ENCODE assay signal across 29 cellular contexts in the genomic region with DNA sequence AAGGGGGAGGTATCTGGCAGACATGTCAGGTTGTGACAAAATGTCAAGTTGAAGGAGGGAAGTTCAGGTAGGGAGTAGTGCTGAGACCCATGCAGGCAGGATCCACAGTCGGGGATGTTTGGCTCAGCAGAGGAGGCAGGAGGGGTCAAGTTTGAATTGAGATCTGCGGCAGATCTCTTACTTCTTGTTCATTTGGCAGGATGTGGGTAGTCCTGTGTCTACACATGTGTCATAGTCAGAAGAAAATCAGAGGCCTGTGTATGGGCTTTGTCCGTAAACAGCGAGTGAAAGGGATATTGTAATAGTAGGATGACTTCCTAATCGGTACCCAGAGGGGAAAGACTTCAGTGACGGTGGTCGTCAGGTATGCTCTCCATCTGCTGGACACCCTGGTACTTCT.
"Had no signal": no experiment of that assay in that cellular context is flagged by ENCODE, and none has a peak within 500 bp of the region (broad histone marks: within the 10 kb centered on the region; RNA-seq: fewer than 3 reads in every experiment).

No MANE protein-coding gene starts in this region.

- H3K27ac ChIP-seq: ascending aorta, breast epithelium, coronary artery, dorsolateral prefrontal cortex, esophagus squamous epithelium, gastroesophageal sphincter, WERI-Rb-1 had no signal

- H3K27me3 Mint-ChIP-seq: activated B cell treated with CpG ODN at 0.5 μM for 24 hours; activated CD8-positive, alpha-beta T cell treated with anti-CD3 and anti-CD28 coated beads for 36 hours; activated naive CD8-positive, alpha-beta T cell; brain; central memory CD8-positive, alpha-beta T cell; dendritic cell treated with granulocyte-macrophage colony-stimulating factor and Interleukin-4, amounts not matched to agents 40 ng/mL and 50 ng/mL, for 4 days; T-helper 17 cell had no signal

- H3K4me1 ChIP-seq: ascending aorta, breast epithelium, esophagus squamous epithelium, gastroesophageal sphincter had no signal

- H3K36me3 Mint-ChIP-seq: brain had no signal

- DNase-seq: activated B cell treated with CpG ODN at 0.5 μM for 24 hours; activated CD4-positive, alpha-beta T cell treated with anti-CD3 and anti-CD28 coated beads for 48 hours; activated CD4-positive, alpha-beta T cell treated with anti-CD3 and anti-CD28 coated beads, Interleukin-2, amount 50 U/mL, for 1 hour; activated CD4-positive, alpha-beta T cell treated with anti-CD3 and anti-CD28 coated beads, Interleukin-2, amount 50 U/mL, for 48 hours; activated CD8-positive, alpha-beta memory T cell treated with anti-CD3 and anti-CD28 coated beads for 24 hours; activated CD8-positive, alpha-beta T cell treated with anti-CD3 and anti-CD28 coated beads for 36 hours; activated effector memory CD4-positive, alpha-beta T cell treated with Interleukin-2 at 50 U/mL for 16 hours; activated gamma-delta T cell treated with Interleukin-2 at 50 U/mL for 16 hours; activated naive CD4-positive, alpha-beta T cell treated with anti-CD3 and anti-CD28 coated beads, Interleukin-2, amount 50 U/mL, for 16 hours; activated naive CD4-positive, alpha-beta T cell treated with Interleukin-2 at 50 U/mL for 16 hours; activated T-cell treated with anti-CD3 and anti-CD28 coated beads, Interleukin-2, amount 50 U/mL, for 48 hours; dorsolateral prefrontal cortex; effector memory CD4-positive, alpha-beta T cell; erythroblast; esophagus squamous epithelium; foreskin melanocyte; T-helper 1 cell; T-helper 17 cell; T1000; WERI-Rb-1 had no signal

- ATAC-seq: activated CD8-positive, alpha-beta T cell treated with anti-CD3 and anti-CD28 coated beads for 36 hours; gastroesophageal sphincter; T-helper 17 cell had no signal

- H3K4me3 Mint-ChIP-seq: activated B cell treated with CpG ODN at 0.5 μM for 24 hours; activated CD8-positive, alpha-beta T cell treated with anti-CD3 and anti-CD28 coated beads for 36 hours; activated naive CD8-positive, alpha-beta T cell; brain; central memory CD8-positive, alpha-beta T cell; dendritic cell treated with granulocyte-macrophage colony-stimulating factor and Interleukin-4, amounts not matched to agents 40 ng/mL and 50 ng/mL, for 4 days; T-helper 17 cell; T-helper 2 cell treated with Interferon-gamma antibody and Interleukin-4, amounts not matched to agents 5 μg/mL and 100 μg/mL, for 36 hours had no signal

- H3K4me1 Mint-ChIP-seq: activated B cell treated with CpG ODN at 0.5 μM for 24 hours; central memory CD8-positive, alpha-beta T cell had no signal

- H3K27ac Mint-ChIP-seq: activated B cell treated with CpG ODN at 0.5 μM for 24 hours; activated CD8-positive, alpha-beta T cell treated with anti-CD3 and anti-CD28 coated beads for 36 hours; activated naive CD8-positive, alpha-beta T cell; brain; dendritic cell treated with granulocyte-macrophage colony-stimulating factor and Interleukin-4, amounts not matched to agents 40 ng/mL and 50 ng/mL, for 4 days; T-helper 17 cell; T-helper 2 cell treated with Interferon-gamma antibody and Interleukin-4, amounts not matched to agents 5 μg/mL and 100 μg/mL, for 36 hours had no signal

- H3K36me3 ChIP-seq: ascending aorta, breast epithelium, esophagus squamous epithelium, gastroesophageal sphincter, WERI-Rb-1 had no signal

- H3K4me3 ChIP-seq: ascending aorta, breast epithelium, coronary artery, dorsolateral prefrontal cortex, esophagus squamous epithelium, gastroesophageal sphincter had no signal

- H3K9me3 Mint-ChIP-seq: activated B cell treated with CpG ODN at 0.5 μM for 24 hours; activated CD8-positive, alpha-beta T cell treated with anti-CD3 and anti-CD28 coated beads for 36 hours; T-helper 2 cell treated with Interferon-gamma antibody and Interleukin-4, amounts not matched to agents 5 μg/mL and 100 μg/mL, for 36 hours had no signal

- H3K9me3 ChIP-seq: ascending aorta, breast epithelium, esophagus squamous epithelium, gastroesophageal sphincter had no signal

- H3K27me3 ChIP-seq: ascending aorta, breast epithelium, dorsolateral prefrontal cortex, esophagus squamous epithelium, gastroesophageal sphincter had no signal
